Comparison of ENCODE assay signal across 2 cellular contexts in the genomic region with DNA sequence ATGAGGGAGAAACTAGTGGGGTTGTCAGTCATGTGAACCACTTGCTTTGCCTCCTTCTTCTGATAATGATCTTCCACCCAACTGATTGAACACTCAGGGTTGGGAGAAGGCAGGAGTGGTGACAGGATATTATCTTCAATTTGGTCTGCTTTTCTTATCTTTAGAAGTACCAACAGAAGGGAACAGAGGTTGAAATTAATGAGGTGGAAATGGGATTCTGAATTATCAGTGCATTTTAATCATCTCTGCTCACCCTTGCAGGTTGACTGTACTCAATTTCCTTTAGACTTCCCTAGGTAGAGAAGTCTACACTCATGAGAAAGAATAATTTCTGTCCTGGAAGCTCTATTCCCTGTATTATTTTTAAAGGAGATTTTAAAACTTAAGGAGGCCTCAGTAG.
TF ChIP-seq lines count a peak whose summit lies in the region.

No MANE protein-coding gene starts in this region.

TF ChIP-seq in A549, 52 proteins besides CTCF, POLR2A, EP300 and RAD21:
- TF ChIP-seq ZNF302 (CRISPR knock-in tag; IDR thresholded peaks at IDR 0.05) (no peak), HOXB5 (CRISPR knock-in tag; IDR thresholded peaks at IDR 0.05) (no peak), NR3C1 (IDR thresholded peaks at IDR 0.05) (no peak), HDAC2 (IDR thresholded peaks at IDR 0.05) (no peak), ZC3H11A (IDR thresholded peaks at IDR 0.05) (no peak), ESRRA (IDR thresholded peaks at IDR 0.05; ENCODE audit: borderline replicate concordance, low read length) (no peak), NPAS2 (CRISPR knock-in tag; IDR thresholded peaks at IDR 0.05; ENCODE audit: borderline replicate concordance) (no peak), CBX2 (IDR thresholded peaks at IDR 0.05; ENCODE audit: borderline replicate concordance, low read depth) (no peak), SMC3 (IDR thresholded peaks at IDR 0.05) (no peak), SREBF2 (IDR thresholded peaks at IDR 0.05) (no peak), REST (IDR thresholded peaks at IDR 0.05) (no peak), MAFK (IDR thresholded peaks at IDR 0.05; ENCODE audit: partially characterized antibody) (no peak), MYC (IDR thresholded peaks at IDR 0.05; ENCODE audit: borderline replicate concordance, low read length) (no peak), ZSCAN20 (CRISPR knock-in tag; IDR thresholded peaks at IDR 0.05) (no peak)

TF ChIP-seq in IMR-90, 13 proteins besides CTCF, POLR2A, EP300 and RAD21:
- TF ChIP-seq CEBPB (IDR thresholded peaks at IDR 0.05; ENCODE audit: low read depth, low read length) (no peak), MAFK (IDR thresholded peaks at IDR 0.05; ENCODE audit: low read depth, low read length) (no peak), SMC3 (IDR thresholded peaks at IDR 0.05; ENCODE audit: low read depth, low read length) (no peak), BHLHE40 (IDR thresholded peaks at IDR 0.05; ENCODE audit: low read depth, low read length) (no peak), MXI1 (IDR thresholded peaks at IDR 0.05; ENCODE audit: borderline replicate concordance, low read depth, low read length) (no peak), NFE2L2 (IDR thresholded peaks at IDR 0.05; ENCODE audit: low read depth, low read length) (no peak), CHD1 (IDR thresholded peaks at IDR 0.05; ENCODE audit: low read depth, low read length) (no peak), RFX5 (IDR thresholded peaks at IDR 0.05; ENCODE audit: low read depth, low read length) (no peak), RCOR1 (IDR thresholded peaks at IDR 0.05; ENCODE audit: insufficient replicate concordance, low read length) (no peak), MAZ (IDR thresholded peaks at IDR 0.05; ENCODE audit: borderline replicate concordance, low read depth, low read length) (no peak), FOS (IDR thresholded peaks at IDR 0.05; ENCODE audit: low read depth, low read length) (no peak)
- TF ChIP-seq, protein P1, sequence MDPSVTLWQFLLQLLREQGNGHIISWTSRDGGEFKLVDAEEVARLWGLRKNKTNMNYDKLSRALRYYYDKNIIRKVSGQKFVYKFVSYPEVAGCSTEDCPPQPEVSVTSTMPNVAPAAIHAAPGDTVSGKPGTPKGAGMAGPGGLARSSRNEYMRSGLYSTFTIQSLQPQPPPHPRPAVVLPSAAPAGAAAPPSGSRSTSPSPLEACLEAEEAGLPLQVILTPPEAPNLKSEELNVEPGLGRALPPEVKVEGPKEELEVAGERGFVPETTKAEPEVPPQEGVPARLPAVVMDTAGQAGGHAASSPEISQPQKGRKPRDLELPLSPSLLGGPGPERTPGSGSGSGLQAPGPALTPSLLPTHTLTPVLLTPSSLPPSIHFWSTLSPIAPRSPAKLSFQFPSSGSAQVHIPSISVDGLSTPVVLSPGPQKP (IDR thresholded peaks at IDR 0.05; ENCODE audit: borderline replicate concordance, low read depth, low read length): no peak
- TF ChIP-seq, protein P2, sequence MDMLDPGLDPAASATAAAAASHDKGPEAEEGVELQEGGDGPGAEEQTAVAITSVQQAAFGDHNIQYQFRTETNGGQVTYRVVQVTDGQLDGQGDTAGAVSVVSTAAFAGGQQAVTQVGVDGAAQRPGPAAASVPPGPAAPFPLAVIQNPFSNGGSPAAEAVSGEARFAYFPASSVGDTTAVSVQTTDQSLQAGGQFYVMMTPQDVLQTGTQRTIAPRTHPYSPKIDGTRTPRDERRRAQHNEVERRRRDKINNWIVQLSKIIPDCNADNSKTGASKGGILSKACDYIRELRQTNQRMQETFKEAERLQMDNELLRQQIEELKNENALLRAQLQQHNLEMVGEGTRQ (IDR thresholded peaks at IDR 0.05; ENCODE audit: low read depth, low read length): no peak
